ENCODE assay signal across 8 cellular contexts in genomic region chr2:73233932-73234832, GRCh38. TPM values are rescaled to one million over a fixed set of nuclear protein-coding genes. Genes with fewer than 3 reads are reported as not detected.
DNase-seq lines count a peak whose midpoint lies in the region; ATAC-seq and TF ChIP-seq lines count a peak whose summit lies in the region.

CCT7 (plus strand) TSS chr2:73234308; CDS start chr2:73234379, 71 bp downstream.

- peaks cover 37% of the 10 kb centered on the region for H3K4me1 Mint-ChIP-seq in T-helper 17 cell

- no peaks in the 10 kb centered on the region for H3K27me3 Mint-ChIP-seq in T-helper 17 cell

- H3K4me3 ChIP-seq in psoas muscle, result peak within 1 kb of the TSS; percentile 91
- peak within 1 kb of the TSS; percentile 71 for H3K4me3 ChIP-seq in urinary bladder (ENCODE audit: low read depth, low read length)

- intact Hi-C loops in left ventricle myocardium superior (cut with micrococcal nuclease) (no loop called here), psoas muscle (cut with DNase I) (loop anchor here in 1 of 2 donors (2.0 kb wide), 1 partner anchor 19 kb away; the partner anchor contains the start of gene SMYD5)

- ATAC-seq in GM18499 (IDR thresholded peaks at IDR 0.05; ENCODE audit: insufficient read depth, unreplicated experiment) (peak; percentile 44), HG02938 (IDR thresholded peaks at IDR 0.05; ENCODE audit: unreplicated experiment) (peak; percentile 64), T-helper 17 cell (peak; percentile 76), left ventricle myocardium superior (peak; percentile 89), psoas muscle (peak; percentile 81 to 89 (median 82))

- H3K27ac Mint-ChIP-seq in T-helper 17 cell, result peak within 1 kb of the TSS; percentile 95

- TF ChIP-seq CTCF in psoas muscle (IDR thresholded peaks at IDR 0.05), result no peak

- H3K27ac ChIP-seq in psoas muscle (peak within 1 kb of the TSS; percentile 95), urinary bladder (ENCODE audit: low read depth) (peak within 1 kb of the TSS; percentile 85)

- WGBS in psoas muscle, 3 donors, result 0% methylated on average over 66 to 69 of the region's 69 CpGs
- WGBS in urinary bladder, result under 1% methylated on average over 69 of the region's 69 CpGs

- H3K4me3 Mint-ChIP-seq in T-helper 17 cell, result peak within 1 kb of the TSS; percentile 97

- peaks cover 40% of the 10 kb centered on the region for H3K4me1 ChIP-seq in psoas muscle
- H3K4me1 ChIP-seq in urinary bladder (ENCODE audit: insufficient read depth), result peaks cover 3% of the 10 kb centered on the region

- H3K9me3 ChIP-seq in T-helper 17 cell (ENCODE audit: control insufficient read depth, low read length, poor library complexity, severe bottlenecking) (no peaks in the 10 kb centered on the region), psoas muscle (no peaks in the 10 kb centered on the region)

- DNase-seq in NCI-H187 (lab: John Stamatoyannopoulos, UW) (peak; percentile 39 to 55), T-helper 17 cell (peak; percentile 71 to 77 (median 77)), amygdala (lab: John Stamatoyannopoulos, UW) (peak; percentile 43 to 96 (median 90)), left ventricle myocardium superior (peak; percentile 87), psoas muscle (peak; percentile 88 to 92)

- no peaks in the 10 kb centered on the region for H3K27me3 ChIP-seq in psoas muscle (ENCODE audit: insufficient read depth in 3 of 3, low read length in 2 of 3)

- H3K36me3 ChIP-seq in psoas muscle (ENCODE audit: insufficient read depth in 1 of 2, low read depth in 1 of 2) (peaks cover 2 to 27% of the 10 kb centered on the region in 2 donors), urinary bladder (ENCODE audit: insufficient read depth) (no peaks in the 10 kb centered on the region)

- peaks cover 5% of the 10 kb centered on the region for H3K36me3 Mint-ChIP-seq in T-helper 17 cell (ENCODE audit: low read depth)

RNA-seq across cellular contexts. Expression of gene CCT7, which starts in this region (rescaled TPM):
- total RNA-seq in T-helper 17 cell, result 100 to 1,000 TPM; 132 to 152 TPM
- total RNA-seq in left ventricle myocardium superior, result 216 TPM
- 100 to 1,000 TPM; 249 to 280 (median 268) TPM for total RNA-seq in psoas muscle
- 100 to 1,000 TPM; 255 to 316 (median 288) TPM for polyA plus RNA-seq in psoas muscle
- 117 TPM for total RNA-seq in urinary bladder
- polyA plus RNA-seq in urinary bladder, result 178 TPM

Comparison
In these comparisons a context has a peak if more than half of its experiments do, and no peak if none do; other contexts are left out.
1. Peak in every context shown above with its lines: DNase-seq, ATAC-seq, H3K4me3 ChIP-seq and H3K27ac ChIP-seq.